ENCODE assay signal across 19 cellular contexts in the genomic region with DNA sequence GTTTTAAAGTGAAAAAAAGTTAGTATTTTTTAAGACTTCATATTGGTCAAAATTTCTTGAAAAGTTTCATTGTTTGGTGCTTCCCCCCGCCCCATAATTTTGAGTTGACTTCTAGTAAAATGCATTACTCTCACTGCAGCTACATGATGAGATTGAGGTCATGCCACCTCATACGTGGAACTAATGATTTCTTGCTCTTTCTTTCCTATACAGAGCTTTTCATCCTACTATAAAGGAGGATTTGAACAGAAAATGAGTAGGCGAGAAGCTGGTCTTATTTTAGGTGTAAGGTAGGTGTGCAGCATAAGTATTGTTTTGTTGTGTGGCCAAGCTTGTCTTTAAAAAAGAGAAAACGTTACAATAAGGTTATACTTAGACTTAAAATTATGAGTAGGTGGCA.
"Had no signal": no experiment of that assay in that cellular context is flagged by ENCODE, and none has a peak within 500 bp of the region (broad histone marks: within the 10 kb centered on the region; RNA-seq: fewer than 3 reads in every experiment).

No MANE protein-coding gene starts in this region.

- H3K4me2 ChIP-seq: hepatocyte had no signal

- H3K36me3 ChIP-seq: neutrophil, vagina had no signal

- H3K27me3 ChIP-seq: esophagus squamous epithelium, hepatocyte, neutrophil, spleen, tibial artery, upper lobe of left lung, vagina had no signal

- H3K4me1 ChIP-seq: tibial artery had no signal

- H3K27me3 Mint-ChIP-seq: dendritic cell treated with granulocyte-macrophage colony-stimulating factor and Interleukin-4, amounts not matched to agents 40 ng/mL and 50 ng/mL, for 4 days; effector memory CD8-positive, alpha-beta T cell; naive B cell; stimulated activated memory B cell treated with anti-CD40 and anti-IgM and Interleukin-4, amounts not matched to agents 10 μg/mL and 1 μg/mL and 100 μg/mL, for 72 hours; stimulated activated naive CD8-positive, alpha-beta T cell treated with anti-CD3 and anti-CD28 coated beads, Interleukin-15, Interleukin-2, amounts not matched to agents 100 ng/mL and 50 ng/mL, for 24 hours had no signal

- H3K4me3 ChIP-seq: esophagus squamous epithelium, hepatocyte, spleen, tibial artery, upper lobe of left lung, vagina had no signal

- ATAC-seq: effector memory CD8-positive, alpha-beta T cell; left colon; sciatic nerve; stimulated activated memory B cell treated with anti-CD40 and anti-IgM and Interleukin-4, amounts not matched to agents 10 μg/mL and 1 μg/mL and 100 μg/mL, for 72 hours had no signal

- H3K27ac ChIP-seq: esophagus squamous epithelium, hepatocyte, neutrophil, spleen, tibial artery, upper lobe of left lung, vagina had no signal

- H3K4me3 Mint-ChIP-seq: dendritic cell treated with granulocyte-macrophage colony-stimulating factor and Interleukin-4, amounts not matched to agents 40 ng/mL and 50 ng/mL, for 4 days; effector memory CD8-positive, alpha-beta T cell; nephron progenitor cell; stimulated activated memory B cell treated with anti-CD40 and anti-IgM and Interleukin-4, amounts not matched to agents 10 μg/mL and 1 μg/mL and 100 μg/mL, for 72 hours; stimulated activated naive CD8-positive, alpha-beta T cell treated with anti-CD3 and anti-CD28 coated beads, Interleukin-15, Interleukin-2, amounts not matched to agents 100 ng/mL and 50 ng/mL, for 24 hours had no signal

- H3K9me3 ChIP-seq: esophagus squamous epithelium, neutrophil, spleen, tibial artery, upper lobe of left lung, vagina had no signal

- H3K9me3 Mint-ChIP-seq: dendritic cell treated with granulocyte-macrophage colony-stimulating factor and Interleukin-4, amounts not matched to agents 40 ng/mL and 50 ng/mL, for 4 days; effector memory CD8-positive, alpha-beta T cell; stimulated activated naive CD8-positive, alpha-beta T cell treated with anti-CD3 and anti-CD28 coated beads, Interleukin-15, Interleukin-2, amounts not matched to agents 100 ng/mL and 50 ng/mL, for 24 hours had no signal

- H3K27ac Mint-ChIP-seq: dendritic cell treated with granulocyte-macrophage colony-stimulating factor and Interleukin-4, amounts not matched to agents 40 ng/mL and 50 ng/mL, for 4 days; stimulated activated memory B cell treated with anti-CD40 and anti-IgM and Interleukin-4, amounts not matched to agents 10 μg/mL and 1 μg/mL and 100 μg/mL, for 72 hours had no signal

- H3K79me2 ChIP-seq: hepatocyte had no signal

- DNase-seq: effector memory CD8-positive, alpha-beta T cell; esophagus squamous epithelium; left colon; naive B cell; nephron progenitor cell; posterior cingulate gyrus; spleen; stimulated activated CD4-positive, alpha-beta T cell treated with anti-CD3 and anti-CD28 coated beads, Interleukin-15, amount 100 ng/mL, for 24 hours; stimulated activated CD4-positive, alpha-beta T cell treated with anti-CD3 and anti-CD28 coated beads, Interleukin-1b, Interleukin-23, amount 100 ng/mL, for 48 hours; stimulated activated CD4-positive, alpha-beta T cell treated with anti-CD3 and anti-CD28 coated beads, Interleukin-4, amount 100 ng/mL, for 24 hours; tibial artery; upper lobe of left lung had no signal

- H2AFZ ChIP-seq: hepatocyte had no signal
